In the genomic region with DNA sequence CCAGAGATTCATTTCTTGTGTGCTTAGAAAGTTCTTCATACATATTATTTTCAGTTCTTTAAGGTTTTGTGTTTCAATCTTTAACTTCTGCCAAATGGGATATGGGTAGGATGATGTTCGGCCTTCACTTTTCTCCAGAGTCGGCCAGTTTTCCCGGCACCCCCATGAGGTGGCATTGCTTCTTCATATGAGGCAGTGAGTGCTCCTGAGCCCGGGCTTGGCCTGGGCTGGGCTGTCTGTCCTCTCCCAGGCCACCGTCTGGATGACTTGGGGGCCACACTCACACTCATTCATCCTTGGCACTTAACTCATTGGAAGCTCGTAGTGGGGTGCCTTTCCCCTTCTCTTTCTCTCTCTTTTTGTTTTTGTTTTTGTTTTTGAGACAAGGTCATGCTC, we compare ENCODE assay signal across 15 cellular contexts. TPM values are rescaled to one million over a fixed set of nuclear protein-coding genes. Genes with fewer than 3 reads are reported as not detected.
DNase-seq lines count a peak whose midpoint lies in the region; ATAC-seq and TF ChIP-seq lines count a peak whose summit lies in the region.
"Had no signal": no experiment of that assay in that cellular context is flagged by ENCODE, and none has a peak within 500 bp of the region (broad histone marks: within the 10 kb centered on the region; RNA-seq: fewer than 3 reads in every experiment).

No MANE protein-coding gene starts in this region.

- H3K36me3 ChIP-seq in heart left ventricle (peaks cover 0 to 76% (median 25%) of the 10 kb centered on the region in 9 donors), neural progenitor cell (peaks cover 17% of the 10 kb centered on the region)

- TF ChIP-seq CTCF in heart left ventricle (IDR thresholded peaks at IDR 0.05) (no peak), brain (conservative IDR thresholded peaks at IDR 0.05) (no peak), neural progenitor cell (IDR thresholded peaks at IDR 0.05) (no peak)

- peaks cover 44% of the 10 kb centered on the region for H4K20me1 ChIP-seq in neural progenitor cell (ENCODE audit: low read depth)

- no peak overlapping the region for H2AFZ ChIP-seq in neural progenitor cell (replicated peaks)
- H2AFZ ChIP-seq: GM23248 had no signal

- H3K27me3 Mint-ChIP-seq in brain (no peaks in the 10 kb centered on the region), neural progenitor cell (ENCODE audit: insufficient read depth, low read depth) (no peaks in the 10 kb centered on the region)

- H3K27ac Mint-ChIP-seq in brain, result peak overlapping the region in 4 of 5 experiments; percentile 57 to 89 (median 86)
- peak overlapping the region; percentile 34 for H3K27ac Mint-ChIP-seq in neural progenitor cell

- H3K27ac ChIP-seq in heart left ventricle, result peak overlapping the region; percentile 12 to 81 (median 57)
- H3K27ac ChIP-seq in neural progenitor cell, result no peak overlapping the region
- H3K27ac ChIP-seq: A549, GM23248 had no signal

- H3K9me3 ChIP-seq in heart left ventricle (no peaks in the 10 kb centered on the region), neural progenitor cell (ENCODE audit: low read depth) (no peaks in the 10 kb centered on the region)
- H3K9me3 ChIP-seq: A549 had no signal

- intact Hi-C loops in heart left ventricle (cut with DNase I), result loop anchor here in 1 of 10 donors (5.0 kb wide), 1 partner anchor 35 kb away; a partner anchor contains a TSS
- intact Hi-C loops in Right ventricle myocardium superior (cut with DNase I), result no loop called here

- DNase-seq in heart left ventricle (no peak), Right ventricle myocardium superior (no peak), neural progenitor cell (ENCODE audit: low spot score) (no peak), iPS-NIHi11 (ENCODE audit: low spot score) (no peak), middle frontal gyrus (ENCODE audit: extremely low spot score, low spot score) (no peak)
- DNase-seq: AML-193, GM23248, NCI-H1105, NCI-H1694, NCI-H510A treated with DMSO at 0.1 percent for 48 hours, NCI-H82, PC-3 had no signal

- H3K4me3 ChIP-seq in heart left ventricle, result no peak overlapping the region
- no peak overlapping the region for H3K4me3 ChIP-seq in neural progenitor cell
- H3K4me3 ChIP-seq: A549, GM23248 had no signal

- no peak overlapping the region for H3K4me3 Mint-ChIP-seq in brain
- no peak overlapping the region for H3K4me3 Mint-ChIP-seq in neural progenitor cell

- WGBS in heart left ventricle, 4 donors, result 67 to 80% (median 72%) methylated on average over 6 of the region's 6 CpGs

- peaks cover 5 to 33% (median 15%) of the 10 kb centered on the region in 12 donors for H3K4me1 ChIP-seq in heart left ventricle
- no peaks in the 10 kb centered on the region for H3K4me1 ChIP-seq in neural progenitor cell
- H3K4me1 ChIP-seq: A549 had no signal

- H3K36me3 Mint-ChIP-seq in brain, result peaks cover 72% of the 10 kb centered on the region
- H3K36me3 Mint-ChIP-seq in neural progenitor cell, result peaks cover 38% of the 10 kb centered on the region

- H3K9me3 Mint-ChIP-seq in brain (no peaks in the 10 kb centered on the region), neural progenitor cell (no peaks in the 10 kb centered on the region)

- H3K4me2 ChIP-seq in neural progenitor cell, result no peak overlapping the region
- H3K4me2 ChIP-seq: A549 had no signal

- H3K9ac ChIP-seq in neural progenitor cell, result no peak overlapping the region
- H3K9ac ChIP-seq: GM23248 had no signal

- H3F3A ChIP-seq in neural progenitor cell (ENCODE audit: low read depth), result peaks cover 14% of the 10 kb centered on the region

- no peak for TF ChIP-seq POLR2A in heart left ventricle (IDR thresholded peaks at IDR 0.05)

- ATAC-seq in heart left ventricle (no peak), Right ventricle myocardium superior (ENCODE audit: poor library complexity) (no peak), HG03039 (IDR thresholded peaks at IDR 0.05; ENCODE audit: unreplicated experiment) (no peak)
- ATAC-seq: A549, PC-3 had no signal

- peaks cover 38% of the 10 kb centered on the region for H3K79me2 ChIP-seq in neural progenitor cell (ENCODE audit: low read depth)

- H3K27me3 ChIP-seq in heart left ventricle (no peaks in the 10 kb centered on the region), neural progenitor cell (no peaks in the 10 kb centered on the region)

- H3K4me1 Mint-ChIP-seq in brain (no peaks in the 10 kb centered on the region), neural progenitor cell (no peaks in the 10 kb centered on the region)

RNA-seq across cellular contexts. Expression of a gene that starts 23.8 kb away (rescaled TPM):
- total RNA-seq in heart left ventricle, result 10 to 100 TPM in 8 of 9 donors, 1 to 10 TPM in 1; 2.6 to 38.2 (median 19.2) TPM
- 10 to 100 TPM; 13.8 to 43.6 TPM for polyA plus RNA-seq in heart left ventricle
- total RNA-seq in Right ventricle myocardium superior, result 20.5 TPM
- 266 TPM for polyA plus RNA-seq in brain (ENCODE audit: insufficient read depth, low read depth, low replicate concordance)
- 233 and 407 TPM in 2 replicates for total RNA-seq in neural progenitor cell (ENCODE audit: low replicate concordance)

RNA-seq across cellular contexts. Expression of a gene that starts 35.1 kb away (rescaled TPM):
- total RNA-seq in heart left ventricle (10 to 100 TPM; 16.9 to 37.6 (median 23.6) TPM), Right ventricle myocardium superior (21.3 TPM), neural progenitor cell (ENCODE audit: low replicate concordance) (163 and 184 TPM in 2 replicates)
- polyA plus RNA-seq in heart left ventricle (10 to 100 TPM; 14.3 to 72.6 TPM), brain (ENCODE audit: insufficient read depth, low read depth, low replicate concordance) (103 TPM)

RNA-seq across cellular contexts. Expression of a gene that starts 39.4 kb away (rescaled TPM):
- total RNA-seq in heart left ventricle (100 to 1,000 TPM in 3 of 9 donors, 10 to 100 TPM in 6; 53.2 to 147 (median 79.6) TPM), Right ventricle myocardium superior (76.0 TPM), neural progenitor cell (ENCODE audit: low replicate concordance) (10.1 and 28.7 TPM in 2 replicates)
- polyA plus RNA-seq in heart left ventricle (100 to 1,000 TPM in 1 of 2 donors, 10 to 100 TPM in 1; 65.6 to 237 TPM), brain (ENCODE audit: insufficient read depth, low read depth, low replicate concordance) (13.7 TPM)

RNA-seq across cellular contexts. Expression of a gene that starts 59.2 kb away (rescaled TPM):
- 10 to 100 TPM in 1 of 9 donors, 1 to 10 TPM in 8; 3.9 to 13.7 (median 6.8) TPM for total RNA-seq in heart left ventricle
- polyA plus RNA-seq in heart left ventricle, result 10 to 100 TPM in 1 of 2 donors, 1 to 10 TPM in 1; 2.6 to 11.9 TPM
- total RNA-seq in Right ventricle myocardium superior, result 6.3 TPM
- 74.9 TPM for polyA plus RNA-seq in brain (ENCODE audit: insufficient read depth, low read depth, low replicate concordance)
- total RNA-seq in neural progenitor cell (ENCODE audit: low replicate concordance), result 51.8 and 68.9 TPM in 2 replicates

RNA-seq across cellular contexts. Expression of a gene that starts 59.5 kb away (rescaled TPM):
- total RNA-seq in heart left ventricle (100 to 1,000 TPM in 7 of 9 donors, 10 to 100 TPM in 2; 48.0 to 129 (median 103) TPM), Right ventricle myocardium superior (123 TPM), neural progenitor cell (ENCODE audit: low replicate concordance) (71.4 and 98.9 TPM in 2 replicates)
- polyA plus RNA-seq in heart left ventricle (100 to 1,000 TPM; 119 to 139 TPM), brain (ENCODE audit: insufficient read depth, low read depth, low replicate concordance) (370 TPM)
